Comparison of ENCODE assay signal across 24 cellular contexts in genomic region chr2:46831869-46832265, GRCh38.
DNase-seq lines count a peak whose midpoint lies in the region; ATAC-seq, FAIRE-seq and TF ChIP-seq lines count a peak whose summit lies in the region.
"Had no signal": no experiment of that assay in that cellular context is flagged by ENCODE, and none has a peak within 500 bp of the region (broad histone marks: within the 10 kb centered on the region; RNA-seq: fewer than 3 reads in every experiment).

No MANE protein-coding gene starts in this region.

- no TSS peak for BruUV-seq in K562 (replicated peaks; lab: Mats Ljungman, UMichigan)

- no peaks in the 10 kb centered on the region for H3K79me2 ChIP-seq in K562 (ENCODE audit: control insufficient read depth, insufficient read depth, low read length)

- H3K4me1 ChIP-seq in K562 (replicated peaks in 1 of 2; ENCODE audit: control insufficient read depth in 2 of 2, insufficient read depth in 2 of 2, low read length in 2 of 2): no peaks in the 10 kb centered on the region
- peaks cover 7% of the 10 kb centered on the region for H3K4me1 ChIP-seq in vagina

- POLR2A ChIA-PET in K562 (lab: Yijun Ruan, JAX): interaction anchor here (1.0 kb wide), 1 partner anchor 8 kb away, joined by 3 read pairs; no protein-coding TSS in a partner anchor
- POLR2A ChIA-PET in GM10248 (lab: Yijun Ruan, JAX): no interaction called here

- peaks cover 8% of the 10 kb centered on the region for H3K9me3 Mint-ChIP-seq in mesothelial cell of epicardium

- in situ Hi-C loops in K562 (cut with MboI): no loop called here

- TF ChIP-seq EP300 in K562 (IDR thresholded peaks at IDR 0.05; ENCODE audit: low read length): no peak

- TF ChIP-seq CTCF in K562 (IDR thresholded peaks at IDR 0.05 in 2 of 3, conservative IDR thresholded peaks at IDR 0.05 in 1 of 3; ENCODE audit: insufficient read depth in 2 of 3, low read depth in 1 of 3, low read length in 3 of 3) (no peak), mesothelial cell of epicardium (IDR thresholded peaks at IDR 0.05; ENCODE audit: unreplicated experiment) (no peak), vagina (IDR thresholded peaks at IDR 0.05) (no peak), GM10248 (IDR thresholded peaks at IDR 0.05; ENCODE audit: control extremely low read depth, extremely low read depth, low read depth, missing control alignments) (no peak)

- DNase-seq in activated CD8-positive, alpha-beta memory T cell treated with anti-CD3 and anti-CD28 coated beads, Interleukin-2, amount 50 U/mL, for 48 hours: peak; percentile 2
- no peak for DNase-seq in activated CD8-positive, alpha-beta memory T cell treated with anti-CD3 and anti-CD28 coated beads, Interleukin-2, amount 50 U/mL, for 4 hours
- DNase-seq in K562 (ENCODE audit: extremely low read depth in 1 of 4, low spot score in 3 of 4): no peak
- no peak for DNase-seq in mesothelial cell of epicardium (ENCODE audit: low spot score in 2 of 2, unreplicated experiment in 2 of 2)
- DNase-seq in vagina (ENCODE audit: extremely low spot score in 2 of 2): no peak
- DNase-seq in activated effector memory CD4-positive, alpha-beta T cell treated with anti-CD3 and anti-CD28 coated beads, Interleukin-2, amount 50 U/mL, for 16 hours: no peak
- DNase-seq in GM10248 (ENCODE audit: extremely low spot score): no peak
- DNase-seq: Calu3; CD8-positive, alpha-beta memory T cell; DMS153; KG1; NCI-H1092; NCI-H1436; NCI-H1930; NCI-H226; NCI-H510A treated with DMSO at 0.1 percent for 48 hours; NCI-H748 treated with DMSO at 0.1 percent for 48 hours; RPMI8226; SHP77 had no signal

- peaks cover 7 to 25% of the 10 kb centered on the region in 2 experiments; a peak in 4 of 5 replicates for H3K27me3 ChIP-seq in K562 (ENCODE audit: control insufficient read depth in 2 of 2, insufficient read depth in 2 of 2, low read length in 2 of 2)
- no peaks in the 10 kb centered on the region for H3K27me3 ChIP-seq in vagina

- H3K9ac ChIP-seq in K562 (ENCODE audit: insufficient read depth in 1 of 2, low read depth in 2 of 2, low read length in 2 of 2): no peak overlapping the region

- no peaks in the 10 kb centered on the region for H3K9me3 ChIP-seq in K562 (replicated peaks; ENCODE audit: control insufficient read depth, insufficient read depth, low read depth, low read length)
- H3K9me3 ChIP-seq in vagina: no peaks in the 10 kb centered on the region

- peak overlapping the region; percentile 66 for H3K27ac Mint-ChIP-seq in mesothelial cell of epicardium
- H3K27ac Mint-ChIP-seq: CD8-positive, alpha-beta memory T cell had no signal

- no peak overlapping the region for H3K4me3 Mint-ChIP-seq in mesothelial cell of epicardium
- H3K4me3 Mint-ChIP-seq: CD8-positive, alpha-beta memory T cell had no signal

- no peak overlapping the region for H2AFZ ChIP-seq in K562 (ENCODE audit: low read depth, low read length)
- H2AFZ ChIP-seq: PC-9 had no signal

- intact Hi-C loops in K562 (cut with micrococcal nuclease) (no loop called here), vagina (cut with DNase I) (no loop called here)

- H3K4me2 ChIP-seq in K562 (ENCODE audit: insufficient read depth, low read length): no peak overlapping the region
- H3K4me2 ChIP-seq: PC-9 had no signal

- H3K4me3 ChIP-seq in K562 (no peak overlapping the region), vagina (no peak overlapping the region)
- H3K4me3 ChIP-seq: PC-9 had no signal

- H3K9me1 ChIP-seq in K562 (ENCODE audit: control insufficient read depth, insufficient read depth, low read length): no peaks in the 10 kb centered on the region

- H3K36me3 ChIP-seq in K562 (ENCODE audit: control insufficient read depth, insufficient read depth, low read length): no peaks in the 10 kb centered on the region
- H3K36me3 ChIP-seq in vagina: no peaks in the 10 kb centered on the region

- FAIRE-seq in K562 (lab: Jason Lieb, UNC): no peak
- FAIRE-seq: HepG2 had no signal

- H3K36me3 Mint-ChIP-seq in mesothelial cell of epicardium: peaks cover 2% of the 10 kb centered on the region

- H4K20me1 ChIP-seq in K562 (replicated peaks; ENCODE audit: control insufficient read depth, insufficient read depth, low read length): no peaks in the 10 kb centered on the region; the same call in 1 of the 2 replicates

- TF ChIP-seq RAD21 in K562 (CRISPR knock-in tag; conservative IDR thresholded peaks at IDR 0.05 in 1 of 2, IDR thresholded peaks at IDR 0.05 in 1 of 2): no peak

- no peaks in the 10 kb centered on the region for H3K4me1 Mint-ChIP-seq in mesothelial cell of epicardium
- H3K4me1 Mint-ChIP-seq: CD8-positive, alpha-beta memory T cell had no signal

- CTCF ChIA-PET in K562 (lab: Yijun Ruan, JAX; ENCODE audit: low intra/inter-chr PET ratio): no interaction called here
- CTCF ChIA-PET in GM10248 (lab: Yijun Ruan, JAX): interaction anchor here (1.0 to 1.4 kb wide), 3 partner anchors 15 to 491 kb away, joined by 3 to 4 read pairs (median 3); no protein-coding TSS in a partner anchor

- 5% methylated on average over 4 of the region's 4 CpGs for WGBS in K562 (ENCODE audit: insufficient coverage, low coverage, missing lambda C conversion rate)

- H3K27ac ChIP-seq in K562 (ENCODE audit: extremely low read depth, low read depth, low read length): no peak overlapping the region
- peak overlapping the region; percentile 56 for H3K27ac ChIP-seq in vagina
- H3K27ac ChIP-seq: 22Rv1, C4-2B, PC-9 had no signal

- peaks cover 3% of the 10 kb centered on the region for H3K27me3 Mint-ChIP-seq in mesothelial cell of epicardium (ENCODE audit: low read depth)

- TF ChIP-seq POLR2A in K562 (conservative IDR thresholded peaks at IDR 0.05): no peak
- TF ChIP-seq POLR2A in vagina (IDR thresholded peaks at IDR 0.05): no peak

- no peak for ATAC-seq in K562
- no peak for ATAC-seq in GM19463 (IDR thresholded peaks at IDR 0.05; ENCODE audit: unreplicated experiment)
- ATAC-seq: HepG2 had no signal

TF ChIP-seq in K562, 482 proteins besides CTCF, POLR2A, EP300 and RAD21:
- TF ChIP-seq NRF1 (conservative IDR thresholded peaks at IDR 0.05 in 1 of 2, IDR thresholded peaks at IDR 0.05 in 1 of 2) (peak; percentile 16 to 28; a peak in 2 of 4 replicates), ESRRA (IDR thresholded peaks at IDR 0.05; ENCODE audit: borderline replicate concordance, low read depth) (no peak)
